In genomic region chr13:34776984-34777913, GRCh38 we compare ENCODE assay signal across 26 cellular contexts.
DNase-seq lines count a peak whose midpoint lies in the region; ATAC-seq and TF ChIP-seq lines count a peak whose summit lies in the region.
"Had no signal": no experiment of that assay in that cellular context is flagged by ENCODE, and none has a peak within 500 bp of the region (broad histone marks: within the 10 kb centered on the region; RNA-seq: fewer than 3 reads in every experiment).

No MANE protein-coding gene starts in this region.

- H3K9me3 ChIP-seq in heart right ventricle: peaks cover 0 to 4% (median 0%) of the 10 kb centered on the region in 11 donors
- no peaks in the 10 kb centered on the region for H3K9me3 ChIP-seq in T-helper 17 cell (ENCODE audit: control insufficient read depth, low read length, poor library complexity, severe bottlenecking)
- peaks cover 0 to 8% of the 10 kb centered on the region in 2 donors for H3K9me3 ChIP-seq in left lung
- H3K9me3 ChIP-seq: BE2C, SJCRH30 had no signal

- no peak overlapping the region for H3K27ac ChIP-seq in heart right ventricle
- no peak overlapping the region for H3K27ac ChIP-seq in left lung
- H3K27ac ChIP-seq: 22Rv1, GM23248, SJCRH30 had no signal

- 87 to 89% methylated on average over 8 of the region's 8 CpGs for WGBS in heart right ventricle, 2 donors

- ATAC-seq in Right ventricle myocardium superior (ENCODE audit: poor library complexity): peak; percentile 15
- ATAC-seq in heart right ventricle: no peak
- no peak for ATAC-seq in T-helper 17 cell
- ATAC-seq in left lung: peak; percentile 47
- ATAC-seq in GM19455 (IDR thresholded peaks at IDR 0.05; ENCODE audit: unreplicated experiment): no peak
- no peak for ATAC-seq in HG03045 (IDR thresholded peaks at IDR 0.05; ENCODE audit: unreplicated experiment)

- intact Hi-C loops in Right ventricle myocardium superior (cut with DNase I): no loop called here
- intact Hi-C loops in heart right ventricle (cut with DNase I): no loop called here
- intact Hi-C loops in left lung (cut with DNase I): no loop called here

- DNase-seq in Right ventricle myocardium superior: no peak
- DNase-seq in heart right ventricle: no peak
- DNase-seq in T-helper 17 cell: no peak
- DNase-seq in left lung: no peak
- DNase-seq in activated CD4-positive, alpha-beta T cell treated with anti-CD3 and anti-CD28 coated beads for 1 hour: no peak
- DNase-seq in cerebellum (ENCODE audit: low spot score): no peak
- DNase-seq: ACHN; BE2C; CD8-positive, alpha-beta memory T cell; DMS 273 treated with DMSO at 0.1 percent for 48 hours; DMS79; GF-D8; GM23248; IMR-90; KG1; MM.1S; NCI-H2029; NCI-H446 treated with DMSO at 0.1 percent for 48 hours; NCI-H526; NCI-H82; NK-92 treated with Interleukin-12 subunit alpha and Interleukin-12 subunit beta, amount 100 ng/mL, for 24 hours; SJCRH30 had no signal

- TF ChIP-seq CTCF in heart right ventricle (IDR thresholded peaks at IDR 0.05): no peak
- TF ChIP-seq CTCF in left lung (IDR thresholded peaks at IDR 0.05): no peak

- H3K4me1 Mint-ChIP-seq in T-helper 17 cell: no peaks in the 10 kb centered on the region
- H3K4me1 Mint-ChIP-seq: CD14-positive monocyte; CD8-positive, alpha-beta memory T cell had no signal

- no peak overlapping the region for H3K4me3 ChIP-seq in heart right ventricle
- H3K4me3 ChIP-seq in left lung: no peak overlapping the region
- H3K4me3 ChIP-seq: GM23248, SJCRH30 had no signal

- no peaks in the 10 kb centered on the region for H3K36me3 Mint-ChIP-seq in T-helper 17 cell (ENCODE audit: low read depth)
- H3K36me3 Mint-ChIP-seq: CD14-positive monocyte; CD8-positive, alpha-beta memory T cell had no signal

- H3K27me3 ChIP-seq in heart right ventricle: no peaks in the 10 kb centered on the region
- H3K27me3 ChIP-seq in left lung: no peaks in the 10 kb centered on the region
- H3K27me3 ChIP-seq: BE2C, SJCRH30 had no signal

- H3K4me3 Mint-ChIP-seq in T-helper 17 cell: no peak overlapping the region
- H3K4me3 Mint-ChIP-seq: CD14-positive monocyte; CD8-positive, alpha-beta memory T cell had no signal

- H3K27me3 Mint-ChIP-seq in T-helper 17 cell: no peaks in the 10 kb centered on the region
- H3K27me3 Mint-ChIP-seq: CD8-positive, alpha-beta memory T cell had no signal

- H3K27ac Mint-ChIP-seq in T-helper 17 cell: peak overlapping the region; percentile 27
- H3K27ac Mint-ChIP-seq: CD14-positive monocyte; CD8-positive, alpha-beta memory T cell had no signal

- no peaks in the 10 kb centered on the region for H3K4me1 ChIP-seq in heart right ventricle
- no peaks in the 10 kb centered on the region for H3K4me1 ChIP-seq in left lung
- H3K4me1 ChIP-seq: BE2C, SJCRH30 had no signal

- H3K36me3 ChIP-seq in heart right ventricle (no peaks in the 10 kb centered on the region), left lung (no peaks in the 10 kb centered on the region)
- H3K36me3 ChIP-seq: BE2C, SJCRH30 had no signal

Comparison
In these comparisons a context has a peak if more than half of its experiments do, and no peak if none do; other contexts are left out.
1. ATAC-seq: peak in Right ventricle myocardium superior (single experiment) and left lung (single experiment); none in heart right ventricle (0 of 8), T-helper 17 cell (single experiment), GM19455 (single experiment) and HG03045 (single experiment).